In genomic region chr15:82135645-82136044, GRCh38 we compare ENCODE assay signal across 27 cellular contexts.
DNase-seq lines count a peak whose midpoint lies in the region; TF ChIP-seq lines count a peak whose summit lies in the region.
"Had no signal": no experiment of that assay in that cellular context is flagged by ENCODE, and none has a peak within 500 bp of the region (broad histone marks: within the 10 kb centered on the region; RNA-seq: fewer than 3 reads in every experiment).

No MANE protein-coding gene starts in this region.

- no peak overlapping the region for H2BK5ac ChIP-seq in mesendoderm (ENCODE audit: low read length)

- H4K20me1 ChIP-seq in fibroblast of lung (ENCODE audit: control insufficient read depth, extremely low read depth, insufficient read depth, low read length), result no peaks in the 10 kb centered on the region

- H3K23ac ChIP-seq in mesendoderm (ENCODE audit: low read length), result no peak overlapping the region

- no peak overlapping the region for H3K18ac ChIP-seq in mesendoderm (ENCODE audit: low read length)

- TF ChIP-seq CTCF in fibroblast of lung (conservative IDR thresholded peaks at IDR 0.05 in 1 of 2, IDR thresholded peaks at IDR 0.05 in 1 of 2; ENCODE audit: low read depth in 1 of 2, low read length in 2 of 2), result no peak

- no peak overlapping the region for H2AFZ ChIP-seq in fibroblast of lung (ENCODE audit: low read length)

- no peak overlapping the region for H4K8ac ChIP-seq in mesendoderm (ENCODE audit: low read depth, low read length)

- DNase-seq in HT1080 (ENCODE audit: low read depth), result peak; percentile 20
- DNase-seq in SJCRH30, result no peak
- peak; percentile 57 to 94 for DNase-seq in fibroblast of lung (ENCODE audit: low read depth in 2 of 2)
- peak; percentile 31 for DNase-seq in renal cortical epithelial cell (ENCODE audit: low read depth)
- DNase-seq in AML-193 (lab: John Stamatoyannopoulos, UW), result no peak
- no peak for DNase-seq in NCI-H345 treated with DMSO at 0.1 percent for 48 hours (lab: John Stamatoyannopoulos, UW; ENCODE audit: unreplicated experiment)
- no peak for DNase-seq in mesendoderm
- DNase-seq: activated CD4-positive, alpha-beta memory T cell treated with anti-CD3 and anti-CD28 coated beads, Interleukin-2, amount 10 ng/mL, durations not matched to agents 7 days and 5 days; activated CD4-positive, CD25-positive, alpha-beta regulatory T cell treated with anti-CD3 and anti-CD28 coated beads, Interleukin-2, amount 50 U/mL, for 72 hours; activated CD8-positive, alpha-beta memory T cell treated with anti-CD3 and anti-CD28 coated beads, Interleukin-2, amount 50 U/mL, for 48 hours; activated naive CD4-positive, alpha-beta T cell treated with anti-CD3 and anti-CD28 coated beads, Interleukin-2, amount 50 U/mL, for 16 hours; amygdala; CD4-positive, alpha-beta T cell; central memory CD4-positive, alpha-beta T cell; dorsolateral prefrontal cortex; heart right ventricle; left cardiac atrium; NCI-H1105; NCI-H187 treated with DMSO at 0.1 percent for 48 hours; NCI-H69; posterior cingulate gyrus; right lobe of liver; stimulated activated CD4-positive, alpha-beta T cell treated with anti-CD3 and anti-CD28 coated beads, Interleukin-4, amount 100 ng/mL, for 4 hours; stimulated activated naive CD4-positive, alpha-beta T cell; T-cell; testis had no signal

- H3K4me3 ChIP-seq in SJCRH30 (no peak overlapping the region), fibroblast of lung (replicated peaks in 1 of 4; ENCODE audit: control extremely low read depth in 1 of 4, insufficient read depth in 1 of 4, low read depth in 3 of 4, low read length in 4 of 4) (no peak overlapping the region), mesendoderm (ENCODE audit: low read length) (no peak overlapping the region)
- H3K4me3 ChIP-seq: dorsolateral prefrontal cortex, heart right ventricle, right lobe of liver, SJSA1, testis had no signal

- H3K9me3 ChIP-seq in SJCRH30 (replicated peaks), result no peaks in the 10 kb centered on the region
- no peaks in the 10 kb centered on the region for H3K9me3 ChIP-seq in fibroblast of lung (ENCODE audit: control insufficient read depth, insufficient read depth, low read depth, low read length)
- H3K9me3 ChIP-seq: heart right ventricle, right lobe of liver, SJSA1, testis had no signal

- no peak overlapping the region for H2AK5ac ChIP-seq in mesendoderm (ENCODE audit: low read length)

- H3K27me3 ChIP-seq in SJCRH30 (no peaks in the 10 kb centered on the region), fibroblast of lung (ENCODE audit: control insufficient read depth, insufficient read depth, low read length) (no peaks in the 10 kb centered on the region), mesendoderm (ENCODE audit: insufficient read depth, low read length, poor library complexity) (no peaks in the 10 kb centered on the region)
- H3K27me3 ChIP-seq: dorsolateral prefrontal cortex, heart right ventricle, right lobe of liver, SJSA1, testis had no signal

- peaks cover 54% of the 10 kb centered on the region for H3K4me1 ChIP-seq in SJCRH30
- H3K4me1 ChIP-seq in fibroblast of lung (ENCODE audit: control insufficient read depth, extremely low read depth, insufficient read depth, low read length), result peaks cover 8% of the 10 kb centered on the region
- no peaks in the 10 kb centered on the region for H3K4me1 ChIP-seq in mesendoderm (ENCODE audit: control insufficient read depth, low read depth, low read length)
- H3K4me1 ChIP-seq: testis had no signal

- no peak overlapping the region for H2BK15ac ChIP-seq in mesendoderm (replicated peaks; ENCODE audit: low read depth)

- H3K36me3 ChIP-seq in SJCRH30 (peaks cover 8% of the 10 kb centered on the region), fibroblast of lung (ENCODE audit: control insufficient read depth, insufficient read depth, low read length) (no peaks in the 10 kb centered on the region), mesendoderm (ENCODE audit: control insufficient read depth, insufficient read depth, low read length) (peaks cover 3% of the 10 kb centered on the region)
- H3K36me3 ChIP-seq: right lobe of liver had no signal

- no peaks in the 10 kb centered on the region for H3K79me2 ChIP-seq in fibroblast of lung (ENCODE audit: control insufficient read depth, insufficient read depth, low read length)
- H3K79me2 ChIP-seq in mesendoderm (ENCODE audit: control insufficient read depth, insufficient read depth, low read length), result no peaks in the 10 kb centered on the region

- no peak overlapping the region for H3K56ac ChIP-seq in mesendoderm (ENCODE audit: low read length)

- no peak overlapping the region for H3K4ac ChIP-seq in mesendoderm (ENCODE audit: low read depth, low read length)

- no CpG with 5 or more reads among the region's 3 CpGs for WGBS in mesendoderm (ENCODE audit: extremely low coverage, insufficient coverage, low lambda C conversion rate)

- no peak overlapping the region for H4K5ac ChIP-seq in mesendoderm (ENCODE audit: low read length)

- H3K4me2 ChIP-seq in fibroblast of lung (ENCODE audit: extremely low read depth, insufficient read depth, low read length) (no peak overlapping the region), mesendoderm (ENCODE audit: low read length) (no peak overlapping the region)

- H3K79me1 ChIP-seq in mesendoderm (ENCODE audit: low read length), result no peaks in the 10 kb centered on the region

- H2BK120ac ChIP-seq in mesendoderm (ENCODE audit: low read depth, low read length), result no peak overlapping the region

- H3K27ac ChIP-seq in SJCRH30 (peak overlapping the region; percentile 91), fibroblast of lung (ENCODE audit: insufficient read depth, low read length) (no peak overlapping the region), mesendoderm (ENCODE audit: low read depth, low read length) (no peak overlapping the region)
- H3K27ac ChIP-seq: dorsolateral prefrontal cortex, heart right ventricle, right lobe of liver, SJSA1, testis had no signal

- H3K9ac ChIP-seq in fibroblast of lung (ENCODE audit: insufficient read depth, low read length) (no peak overlapping the region), mesendoderm (ENCODE audit: low read length) (no peak overlapping the region)

Comparison
In these comparisons a context has a peak if more than half of its experiments do, and no peak if none do; other contexts are left out.
1. DNase-seq: peak in HT1080 (single experiment), fibroblast of lung (2 of 2) and renal cortical epithelial cell (single experiment); none in SJCRH30 (0 of 2), AML-193 (0 of 2), NCI-H345 treated with DMSO at 0.1 percent for 48 hours (single experiment) and mesendoderm (single experiment).